In the genomic region with DNA sequence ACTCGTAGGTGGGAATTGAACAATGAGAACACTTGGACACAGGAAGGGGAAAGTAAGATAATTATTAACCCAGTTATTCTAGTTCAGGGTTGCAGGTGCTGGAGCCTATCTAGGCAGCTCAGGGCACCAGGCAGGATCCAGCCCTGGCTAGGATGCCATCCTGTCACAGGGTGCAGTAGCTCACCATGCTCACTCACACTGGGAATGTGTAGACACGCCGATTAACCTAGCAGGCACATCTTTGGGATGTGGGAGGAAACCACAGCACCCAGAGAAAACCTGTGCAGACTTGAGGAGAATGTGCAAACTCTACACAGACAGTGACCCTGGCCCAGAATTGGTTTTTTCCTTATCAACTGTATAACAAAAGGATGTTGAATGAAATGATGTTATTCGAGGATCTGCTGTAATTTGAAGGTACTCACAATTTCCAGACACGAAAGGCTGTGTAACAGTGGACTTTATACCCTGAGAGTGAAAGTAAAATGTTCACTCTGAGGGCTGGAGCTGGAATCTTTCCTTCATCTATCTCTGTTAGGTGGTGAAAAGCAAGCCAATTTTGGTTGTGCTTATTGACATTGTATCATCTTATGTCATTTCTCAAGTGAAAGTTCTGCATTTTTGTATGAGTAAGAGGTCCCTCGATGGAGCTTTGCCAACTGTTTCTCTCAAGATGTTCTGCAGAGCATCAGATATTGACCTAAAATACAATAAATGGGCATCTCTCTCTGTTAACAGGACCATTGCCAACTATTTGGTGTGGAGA, we compare ENCODE assay signal across 19 cellular contexts.
DNase-seq lines count a peak whose midpoint lies in the region; ATAC-seq and TF ChIP-seq lines count a peak whose summit lies in the region.
"Had no signal": no experiment of that assay in that cellular context is flagged by ENCODE, and none has a peak within 500 bp of the region (broad histone marks: within the 10 kb centered on the region; RNA-seq: fewer than 3 reads in every experiment).

No MANE protein-coding gene starts in this region.

- CTCF ChIA-PET in GM10248 (lab: Yijun Ruan, JAX): interaction anchor here (1.5 to 2.5 kb wide), 2 partner anchors 11 to 126 kb away, joined by 4 to 11 read pairs; no protein-coding TSS in a partner anchor

- no peak for ATAC-seq in HG03196 (IDR thresholded peaks at IDR 0.05; ENCODE audit: unreplicated experiment)
- ATAC-seq: left lung had no signal

- DNase-seq in COLO668 (lab: John Stamatoyannopoulos, UW; ENCODE audit: unreplicated experiment) (peak; percentile 43), MG63 (peak; percentile 9), fibroblast of mammary gland (ENCODE audit: low read depth) (peak; percentile 60), mucosa of gallbladder (ENCODE audit: low spot score) (peak; percentile 25), GM10248 (ENCODE audit: extremely low spot score) (no peak), NCI-H1436 treated with DMSO at 0.1 percent for 48 hours (lab: John Stamatoyannopoulos, UW) (no peak)
- no peak for DNase-seq in effector CD4-positive, alpha-beta T cell
- DNase-seq: activated CD4-positive, alpha-beta T cell treated with anti-CD3 and anti-CD28 coated beads for 48 hours; activated CD8-positive, alpha-beta memory T cell treated with anti-CD3 and anti-CD28 coated beads, Interleukin-2, amount 50 U/mL, for 4 hours; activated effector memory CD4-positive, alpha-beta T cell treated with Interleukin-2 at 50 U/mL for 16 hours; amniotic stem cell; foreskin melanocyte; left lung; MM.1S; NCI-H187; NCI-H226; stimulated activated CD4-positive, alpha-beta T cell treated with anti-CD3 and anti-CD28 coated beads, Interleukin-4, amount 100 ng/mL, for 24 hours had no signal

- H3K27me3 ChIP-seq in MG63: no peaks in the 10 kb centered on the region
- H3K27me3 ChIP-seq: left lung had no signal

- H3K4me3 ChIP-seq in MG63: no peak overlapping the region
- H3K4me3 ChIP-seq in fibroblast of mammary gland (ENCODE audit: control insufficient read depth, low read depth, low read length): no peak overlapping the region
- H3K4me3 ChIP-seq: left lung, skin epidermis had no signal

- no peaks in the 10 kb centered on the region for H3K36me3 ChIP-seq in MG63
- H3K36me3 ChIP-seq: left lung had no signal

- POLR2A ChIA-PET in GM10248 (lab: Yijun Ruan, JAX): no interaction called here

- TF ChIP-seq CTCF in fibroblast of mammary gland (conservative IDR thresholded peaks at IDR 0.05; ENCODE audit: control insufficient read depth, insufficient read depth, low read depth, low read length) (no peak), GM10248 (IDR thresholded peaks at IDR 0.05; ENCODE audit: control extremely low read depth, extremely low read depth, low read depth, missing control alignments) (no peak)

- H3K9me3 ChIP-seq in MG63: no peaks in the 10 kb centered on the region
- H3K9me3 ChIP-seq: left lung had no signal

Comparison
In these comparisons a context has a peak if more than half of its experiments do, and no peak if none do; other contexts are left out.
1. DNase-seq: peak in COLO668 (single experiment), MG63 (single experiment), fibroblast of mammary gland (single experiment) and mucosa of gallbladder (single experiment); none in GM10248 (single experiment), NCI-H1436 treated with DMSO at 0.1 percent for 48 hours (single experiment) and effector CD4-positive, alpha-beta T cell (single experiment).